Comparison of ENCODE assay signal across 10 cellular contexts in the genomic region with DNA sequence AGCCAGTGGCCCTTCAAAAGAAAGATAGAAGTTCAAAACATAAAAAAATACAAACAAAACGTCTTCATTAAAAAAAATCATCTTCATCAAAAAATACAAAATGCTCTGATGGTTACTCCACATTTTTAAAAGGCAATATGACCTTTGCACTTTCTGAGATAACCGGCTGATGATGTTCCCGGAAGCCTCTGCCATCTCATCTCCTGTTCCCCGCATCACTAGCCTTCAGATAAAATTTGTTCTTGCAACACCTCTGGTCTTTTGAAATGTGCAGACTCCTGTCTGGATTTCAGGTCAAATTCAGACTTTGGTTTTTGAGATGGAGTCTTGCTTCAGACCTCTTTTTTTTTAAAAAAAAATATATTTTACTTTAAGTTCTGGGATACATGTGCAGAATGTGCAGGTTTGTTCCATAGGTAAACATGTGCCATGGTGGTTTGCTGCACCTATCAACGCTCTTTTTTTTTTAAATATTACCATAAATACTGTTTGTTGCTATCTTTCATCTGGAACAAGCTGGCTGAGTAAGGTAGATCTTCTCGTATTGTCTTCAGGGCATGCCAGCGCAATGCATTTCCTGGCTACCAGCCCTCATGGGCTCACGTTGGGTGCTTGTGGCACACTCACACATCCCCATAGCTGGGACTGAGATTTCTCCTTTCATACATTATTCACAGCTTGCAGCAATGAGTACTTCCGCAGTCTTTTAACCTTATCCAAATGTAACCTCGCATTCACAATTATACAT.
"Had no signal": no experiment of that assay in that cellular context is flagged by ENCODE, and none has a peak within 500 bp of the region (broad histone marks: within the 10 kb centered on the region; RNA-seq: fewer than 3 reads in every experiment).

No MANE protein-coding gene starts in this region.

- ATAC-seq: stimulated activated naive CD8-positive, alpha-beta T cell treated with anti-CD3 and anti-CD28 coated beads, Interleukin-15, amount 100 ng/mL, for 72 hours had no signal

- DNase-seq: activated CD4-positive, alpha-beta T cell treated with anti-CD3 and anti-CD28 coated beads, Interleukin-2, amount 10 ng/mL, durations not matched to agents 7 days and 5 days; activated CD4-positive, CD25-positive, alpha-beta regulatory T cell; activated CD8-positive, alpha-beta memory T cell treated with anti-CD3 and anti-CD28 coated beads for 24 hours; activated naive CD8-positive, alpha-beta T cell treated with anti-CD3 and anti-CD28 coated beads for 36 hours; dermis blood vessel endothelial cell; kidney; psoas muscle; stimulated activated naive CD8-positive, alpha-beta T cell treated with anti-CD3 and anti-CD28 coated beads, Interleukin-15, amount 100 ng/mL, for 72 hours; T-helper 2 cell; testis had no signal

- H3K27me3 ChIP-seq: testis had no signal

- H3K4me1 ChIP-seq: psoas muscle, testis had no signal

- H3K4me3 ChIP-seq: psoas muscle, testis had no signal

- H3K9me3 ChIP-seq: psoas muscle, testis had no signal

- H3K27ac ChIP-seq: psoas muscle, testis had no signal
